ENCODE assay signal across 1 cellular context in genomic region chr7:17319164-17320101, GRCh38.
TF ChIP-seq lines count a peak whose summit lies in the region.

No MANE protein-coding gene starts in this region.

TF ChIP-seq in A549, 52 proteins besides CTCF, POLR2A, EP300 and RAD21 (continued from another document):
- no peak for TF ChIP-seq SREBF2 (IDR thresholded peaks at IDR 0.05)
- TF ChIP-seq SMC3 (IDR thresholded peaks at IDR 0.05), result no peak
- no peak for TF ChIP-seq MYC (IDR thresholded peaks at IDR 0.05; ENCODE audit: borderline replicate concordance, low read length)
- TF ChIP-seq ZC3H11A (IDR thresholded peaks at IDR 0.05), result no peak
- no peak for TF ChIP-seq HEYL (CRISPR knock-in tag; IDR thresholded peaks at IDR 0.05)
- no peak for TF ChIP-seq NFE2L2 (conservative IDR thresholded peaks at IDR 0.05; ENCODE audit: low read length)
- TF ChIP-seq JUNB (IDR thresholded peaks at IDR 0.05), result no peak
- no peak for TF ChIP-seq BHLHE40 (IDR thresholded peaks at IDR 0.05; ENCODE audit: low read depth, low read length)
- no peak for TF ChIP-seq HDAC2 (IDR thresholded peaks at IDR 0.05)
- TF ChIP-seq CEBPB (IDR thresholded peaks at IDR 0.05), result no peak
- TF ChIP-seq FOXS1 (CRISPR knock-in tag; IDR thresholded peaks at IDR 0.05), result no peak
- TF ChIP-seq MAFK (IDR thresholded peaks at IDR 0.05; ENCODE audit: partially characterized antibody), result no peak
